In genomic region chrX:111823068-111823467, GRCh38 we compare ENCODE assay signal across 10 cellular contexts. TPM values are rescaled to one million over a fixed set of nuclear protein-coding genes. Genes with fewer than 3 reads are reported as not detected.
DNase-seq lines count a peak whose midpoint lies in the region; ATAC-seq and TF ChIP-seq lines count a peak whose summit lies in the region.
"Had no signal": no experiment of that assay in that cellular context is flagged by ENCODE, and none has a peak within 500 bp of the region (broad histone marks: within the 10 kb centered on the region; RNA-seq: fewer than 3 reads in every experiment).

No MANE protein-coding gene starts in this region.

- CTCF ChIA-PET in PC-3 (lab: Charles Lee), result no interaction called here

- H3F3A ChIP-seq in PC-3 (ENCODE audit: low read length, unreplicated experiment), result no peaks in the 10 kb centered on the region

- DNase-seq in COR-L47 (lab: John Stamatoyannopoulos, UW) (peak; percentile 20), PC-3 (peak; percentile 9), iPS DF 6.9 (ENCODE audit: low read depth, low spot score) (peak; percentile 37)
- DNase-seq: naive B cell; stimulated activated naive B cell treated with anti-CD40 and anti-IgM and Interleukin-4, amounts not matched to agents 10 μg/mL and 1 μg/mL and 100 μg/mL, for 72 hours had no signal

- no TSS peak for BruUV-seq in PC-3 (replicated peaks; lab: Mats Ljungman, UMichigan)

- H3K4me1 ChIP-seq in PC-3 (ENCODE audit: insufficient read depth, low read length) (no peaks in the 10 kb centered on the region), iPS DF 6.9 (ENCODE audit: control insufficient read depth, insufficient read depth, low read length) (0 out of 2 replicates have a peak, but pooled peaks cover 1% of the 10 kb centered on the region)

- WGBS in iPS DF 6.9 (ENCODE audit: insufficient coverage, insufficient read length), result no CpG with 5 or more reads among the region's 1 CpG

- peak; percentile 50 for TF ChIP-seq CTCF in PC-3 (conservative IDR thresholded peaks at IDR 0.05; ENCODE audit: low read depth, low read length)

- no peaks in the 10 kb centered on the region for H4K20me1 ChIP-seq in PC-3 (ENCODE audit: low read length)

- H3K9me3 ChIP-seq in PC-3 (ENCODE audit: low read length) (no peaks in the 10 kb centered on the region), iPS DF 6.9 (ENCODE audit: control insufficient read depth, insufficient read depth, low read length) (no peaks in the 10 kb centered on the region)

- intact Hi-C loops in PC-3 (cut with micrococcal nuclease), result no loop called here

- POLR2A ChIA-PET in PC-3 (lab: Charles Lee; ENCODE audit: unreplicated experiment), result no interaction called here

- H3K27me3 ChIP-seq in PC-3 (ENCODE audit: low read length), result no peaks in the 10 kb centered on the region
- H3K27me3 ChIP-seq in iPS DF 6.9 (ENCODE audit: control insufficient read depth, insufficient read depth, low read length), result no peaks in the 10 kb centered on the region

- H3K27ac ChIP-seq in PC-3 (ENCODE audit: low read length) (no peak overlapping the region), iPS DF 6.9 (ENCODE audit: low read length) (no peak overlapping the region)

- ATAC-seq in GM21360 (IDR thresholded peaks at IDR 0.05; ENCODE audit: unreplicated experiment), result peak; percentile 62
- no peak for ATAC-seq in PC-3
- no peak for ATAC-seq in HG02763 (IDR thresholded peaks at IDR 0.05; ENCODE audit: unreplicated experiment)
- no peak for ATAC-seq in HG03460 (IDR thresholded peaks at IDR 0.05; ENCODE audit: unreplicated experiment)
- ATAC-seq in esophagus mucosa, result no peak
- ATAC-seq in GM18502 (IDR thresholded peaks at IDR 0.05; ENCODE audit: poor library complexity, unreplicated experiment), result no peak

- no peak overlapping the region for H2AFZ ChIP-seq in PC-3 (ENCODE audit: low read length)

- H3K36me3 ChIP-seq in PC-3 (ENCODE audit: low read depth, low read length) (no peaks in the 10 kb centered on the region), iPS DF 6.9 (ENCODE audit: control insufficient read depth, insufficient read depth, low read length) (no peaks in the 10 kb centered on the region)

- H3K9me2 ChIP-seq in PC-3 (replicated peaks; ENCODE audit: low read length), result no peaks in the 10 kb centered on the region

- no peak overlapping the region for H3K9ac ChIP-seq in PC-3 (ENCODE audit: low read length)

- no peaks in the 10 kb centered on the region for H3K79me2 ChIP-seq in PC-3 (ENCODE audit: low read length)

- H3K4me3 ChIP-seq in PC-3 (ENCODE audit: low read length), result no peak overlapping the region
- no peak overlapping the region for H3K4me3 ChIP-seq in iPS DF 6.9 (ENCODE audit: low read length)

- no peak overlapping the region for H3K4me2 ChIP-seq in PC-3 (ENCODE audit: low read length)

RNA-seq across cellular contexts. Expression of gene TRPC5OS, which starts 52.9 kb away (rescaled TPM):
- total RNA-seq in PC-3 (2014; rRNA removed), result not detected in 2 replicates
- not detected for total RNA-seq in esophagus mucosa
